24 cellular contexts compared by ENCODE assay signal in genomic region chr11:126799974-126800373, GRCh38.
DNase-seq lines count a peak whose midpoint lies in the region; ATAC-seq and TF ChIP-seq lines count a peak whose summit lies in the region.
"Had no signal": no experiment of that assay in that cellular context is flagged by ENCODE, and none has a peak within 500 bp of the region (broad histone marks: within the 10 kb centered on the region; RNA-seq: fewer than 3 reads in every experiment).

No MANE protein-coding gene starts in this region.

- H3F3A ChIP-seq in GM23248 (ENCODE audit: insufficient read depth): peaks cover 28% of the 10 kb centered on the region

- H3K9me3 ChIP-seq in GM23248 (ENCODE audit: low read depth): no peaks in the 10 kb centered on the region
- H3K9me3 ChIP-seq: heart right ventricle, left lung, spleen, suprapubic skin had no signal

- TF ChIP-seq CTCF in AG09309 (IDR thresholded peaks at IDR 0.05; ENCODE audit: control insufficient read depth, insufficient read depth, low read depth, low read length, missing control alignments) (no peak), Calu3 (IDR thresholded peaks at IDR 0.05; ENCODE audit: unreplicated experiment) (no peak)

- intact Hi-C loops in posterior cingulate gyrus (cut with DNase I): no loop called here
- intact Hi-C loops in Calu3 (cut with micrococcal nuclease; ENCODE audit: unreplicated experiment): no loop called here

- CTCF ChIA-PET in Calu3 (lab: Charles Lee): interaction anchor here (0.5 kb wide), 1 partner anchor 902 kb away, joined by 4 read pairs; no protein-coding TSS in a partner anchor

- H3K36me3 ChIP-seq in GM23248 (ENCODE audit: low read depth): no peaks in the 10 kb centered on the region
- H3K36me3 ChIP-seq: heart right ventricle, left lung, spleen, suprapubic skin, WERI-Rb-1 had no signal

- peaks cover 7% of the 10 kb centered on the region; the same call in 1 of the 2 replicates for H3K79me2 ChIP-seq in GM23248 (ENCODE audit: insufficient read depth)

- no peak overlapping the region for H3K4me3 Mint-ChIP-seq in Calu3 (ENCODE audit: low read depth, unreplicated experiment)
- H3K4me3 Mint-ChIP-seq: activated CD4-positive, alpha-beta T cell treated with anti-CD3 and anti-CD28 coated beads, Interleukin-2, amount 10 ng/mL, durations not matched to agents 7 days and 5 days; activated naive CD4-positive, alpha-beta T cell treated with anti-CD3 and anti-CD28 coated beads for 36 hours; activated T-cell treated with anti-CD3 and anti-CD28 coated beads, Interleukin-2, amount 50 U/mL, for 72 hours; CD4-positive, alpha-beta memory T cell; dendritic cell treated with granulocyte-macrophage colony-stimulating factor and Interleukin-4, amounts not matched to agents 40 ng/mL and 50 ng/mL, for 4 days; naive thymus-derived CD4-positive, alpha-beta T cell; stimulated activated memory B cell treated with anti-CD40 and anti-IgM and Interleukin-4, amounts not matched to agents 10 μg/mL and 1 μg/mL and 100 μg/mL, for 72 hours had no signal

- in situ Hi-C loops in GM23248 (cut with MboI): no loop called here

- DNase-seq in AG09309 (ENCODE audit: low read depth) (peak; percentile 55), GM23248 (peak; percentile 94), hepatic stellate cell (ENCODE audit: low spot score) (peak; percentile 52), posterior cingulate gyrus (no peak), Calu3 (no peak)
- DNase-seq: activated CD4-positive, alpha-beta T cell treated with anti-CD3 and anti-CD28 coated beads, Interleukin-2, amount 10 ng/mL, durations not matched to agents 7 days and 5 days; activated naive CD4-positive, alpha-beta T cell treated with anti-CD3 and anti-CD28 coated beads for 36 hours; activated T-cell treated with anti-CD3 and anti-CD28 coated beads, Interleukin-2, amount 50 U/mL, for 72 hours; CD4-positive, alpha-beta memory T cell; heart right ventricle; left lung; naive thymus-derived CD4-positive, alpha-beta T cell; NCI-H1694 treated with DMSO at 0.1 percent for 48 hours; NCI-H226; spleen; stimulated activated CD4-positive, alpha-beta T cell treated with anti-CD3 and anti-CD28 coated beads, Interleukin-2, amount 100 ng/mL, for 48 hours; WERI-Rb-1 had no signal

- WGBS in GM23248 (ENCODE audit: low coverage in 1 of 2, low lambda C conversion rate in 2 of 2, missing lambda C conversion rate in 2 of 2), 2 experiments: 0 to 6% methylated on average over 2 of the region's 2 CpGs

- BruUV-seq in Calu3 (replicated peaks; lab: Mats Ljungman, UMichigan): no TSS peak

- H3K4me2 ChIP-seq in GM23248 (ENCODE audit: unreplicated experiment): peak overlapping the region; percentile 52

- peak overlapping the region; percentile 53 for H3K9ac ChIP-seq in GM23248

- peak overlapping the region; percentile 78 for H3K27ac ChIP-seq in GM23248
- H3K27ac ChIP-seq: heart right ventricle, left lung, spleen, suprapubic skin, WERI-Rb-1 had no signal

- H3K9me2 ChIP-seq in GM23248 (ENCODE audit: insufficient read depth): no peaks in the 10 kb centered on the region

- H3K4me3 ChIP-seq in AG09309 (ENCODE audit: control insufficient read depth, low read depth, low read length) (no peak overlapping the region), GM23248 (no peak overlapping the region)
- H3K4me3 ChIP-seq: GM12878, heart right ventricle, left lung, spleen, suprapubic skin had no signal

- peaks cover 6% of the 10 kb centered on the region for H3K9me3 Mint-ChIP-seq in Calu3 (ENCODE audit: low read depth, unreplicated experiment)

- no peaks in the 10 kb centered on the region for H3K27me3 Mint-ChIP-seq in Calu3 (ENCODE audit: unreplicated experiment)
- H3K27me3 Mint-ChIP-seq: activated CD4-positive, alpha-beta T cell treated with anti-CD3 and anti-CD28 coated beads, Interleukin-2, amount 10 ng/mL, durations not matched to agents 7 days and 5 days; stimulated activated memory B cell treated with anti-CD40 and anti-IgM and Interleukin-4, amounts not matched to agents 10 μg/mL and 1 μg/mL and 100 μg/mL, for 72 hours had no signal

- H4K20me1 ChIP-seq in GM23248 (ENCODE audit: insufficient read depth): no peaks in the 10 kb centered on the region

- no peaks in the 10 kb centered on the region for H3K36me3 Mint-ChIP-seq in Calu3 (ENCODE audit: insufficient read depth, unreplicated experiment)
- H3K36me3 Mint-ChIP-seq: CD4-positive, alpha-beta memory T cell; naive thymus-derived CD4-positive, alpha-beta T cell; stimulated activated memory B cell treated with anti-CD40 and anti-IgM and Interleukin-4, amounts not matched to agents 10 μg/mL and 1 μg/mL and 100 μg/mL, for 72 hours had no signal

- peaks cover 12% of the 10 kb centered on the region for H3K4me1 ChIP-seq in GM23248 (ENCODE audit: insufficient read depth)
- H3K4me1 ChIP-seq: heart right ventricle, left lung, spleen, suprapubic skin had no signal

- no peaks in the 10 kb centered on the region for H3K4me1 Mint-ChIP-seq in Calu3 (ENCODE audit: low read depth, unreplicated experiment)
- H3K4me1 Mint-ChIP-seq: activated CD4-positive, alpha-beta T cell treated with anti-CD3 and anti-CD28 coated beads, Interleukin-2, amount 10 ng/mL, durations not matched to agents 7 days and 5 days; CD4-positive, alpha-beta memory T cell; naive thymus-derived CD4-positive, alpha-beta T cell; stimulated activated memory B cell treated with anti-CD40 and anti-IgM and Interleukin-4, amounts not matched to agents 10 μg/mL and 1 μg/mL and 100 μg/mL, for 72 hours had no signal

- peak; percentile 91 for ATAC-seq in SK-N-SH treated with all-trans-retinoic acid at 6 μM for 48 hours
- no peak for ATAC-seq in HG02938 (IDR thresholded peaks at IDR 0.05; ENCODE audit: unreplicated experiment)
- ATAC-seq in HG02970 (IDR thresholded peaks at IDR 0.05; ENCODE audit: low FRiP score, unreplicated experiment): no peak
- ATAC-seq: activated T-cell treated with anti-CD3 and anti-CD28 coated beads, Interleukin-2, amount 50 U/mL, for 72 hours; GM12878; heart right ventricle; left lung; naive thymus-derived CD4-positive, alpha-beta T cell; stimulated activated memory B cell treated with anti-CD40 and anti-IgM and Interleukin-4, amounts not matched to agents 10 μg/mL and 1 μg/mL and 100 μg/mL, for 72 hours had no signal

- H3K27ac Mint-ChIP-seq in Calu3 (ENCODE audit: unreplicated experiment): no peak overlapping the region
- H3K27ac Mint-ChIP-seq: activated CD4-positive, alpha-beta T cell treated with anti-CD3 and anti-CD28 coated beads, Interleukin-2, amount 10 ng/mL, durations not matched to agents 7 days and 5 days; activated naive CD4-positive, alpha-beta T cell treated with anti-CD3 and anti-CD28 coated beads for 36 hours; activated T-cell treated with anti-CD3 and anti-CD28 coated beads, Interleukin-2, amount 50 U/mL, for 72 hours; CD4-positive, alpha-beta memory T cell; dendritic cell treated with granulocyte-macrophage colony-stimulating factor and Interleukin-4, amounts not matched to agents 40 ng/mL and 50 ng/mL, for 4 days; naive thymus-derived CD4-positive, alpha-beta T cell; stimulated activated memory B cell treated with anti-CD40 and anti-IgM and Interleukin-4, amounts not matched to agents 10 μg/mL and 1 μg/mL and 100 μg/mL, for 72 hours had no signal

- no peak overlapping the region for H2AFZ ChIP-seq in GM23248

- no peaks in the 10 kb centered on the region for H3K27me3 ChIP-seq in GM23248 (replicated peaks; ENCODE audit: insufficient read depth)
- H3K27me3 ChIP-seq: left lung, suprapubic skin had no signal

TF ChIP-seq in SK-N-SH treated with all-trans-retinoic acid at 6 μM for 48 hours, 23 proteins besides CTCF, POLR2A, EP300 and RAD21:
- TF ChIP-seq CREB5 (CRISPR knock-in tag; IDR thresholded peaks at IDR 0.05; ENCODE audit: low read depth) (no peak), ZFP30 (CRISPR knock-in tag; IDR thresholded peaks at IDR 0.05) (no peak), ZFP3 (CRISPR knock-in tag; IDR thresholded peaks at IDR 0.05) (no peak)

Comparison
In these comparisons a context has a peak if more than half of its experiments do, and no peak if none do; other contexts are left out.
1. DNase-seq: peak in AG09309 (single experiment), GM23248 (single experiment) and hepatic stellate cell (single experiment); none in posterior cingulate gyrus (0 of 10) and Calu3 (single experiment).